In the genomic region with DNA sequence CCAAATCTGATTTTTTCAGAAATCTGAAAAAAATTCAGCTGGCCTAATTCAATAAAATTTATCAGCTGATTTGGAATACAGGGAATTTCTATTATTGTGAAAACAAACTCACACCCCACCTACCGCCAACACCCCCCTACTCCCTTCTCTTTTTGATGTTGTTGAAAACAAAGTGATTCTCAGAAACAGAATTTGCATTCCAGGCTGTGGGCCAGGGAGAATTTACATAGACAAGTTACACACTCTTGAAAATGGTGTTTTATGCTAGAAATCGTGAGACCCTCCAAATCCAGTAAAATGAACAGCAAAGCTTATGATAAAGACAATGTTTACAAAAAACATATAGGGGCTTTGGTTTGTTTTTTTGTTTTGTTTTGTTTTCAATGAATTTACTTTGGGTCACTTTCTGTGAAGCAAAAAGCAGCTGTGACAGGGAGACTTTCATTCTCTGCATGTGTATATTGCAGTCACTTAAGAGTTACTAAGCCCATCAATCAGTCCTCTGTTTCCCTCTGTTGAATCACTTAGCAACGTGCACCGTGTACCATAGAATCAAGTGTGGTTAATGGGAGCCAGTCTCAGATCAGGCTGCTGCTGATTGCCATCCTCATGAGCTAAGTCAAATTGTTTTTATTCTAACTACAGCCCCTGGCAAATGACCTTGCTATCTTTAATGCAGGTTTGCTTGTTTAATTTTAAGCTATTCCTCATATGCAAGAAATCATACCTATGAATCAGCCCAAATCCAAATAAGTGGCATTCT, we compare ENCODE assay signal across 12 cellular contexts.
DNase-seq lines count a peak whose midpoint lies in the region; ATAC-seq and TF ChIP-seq lines count a peak whose summit lies in the region.
"Had no signal": no experiment of that assay in that cellular context is flagged by ENCODE, and none has a peak within 500 bp of the region (broad histone marks: within the 10 kb centered on the region; RNA-seq: fewer than 3 reads in every experiment).

No MANE protein-coding gene starts in this region.

- peak overlapping the region; percentile 3; the same call in 1 of the 2 replicates for H3K9ac ChIP-seq in PC-3 (ENCODE audit: low read length)
- H3K9ac ChIP-seq: KMS-11 had no signal

- H3K27ac ChIP-seq in left ventricle myocardium inferior (replicated peaks) (no peak overlapping the region), PC-3 (ENCODE audit: low read length) (peak overlapping the region; percentile 72), foreskin keratinocyte (no peak overlapping the region), temporal lobe (ENCODE audit: low read depth, low read length) (peak overlapping the region; percentile 91), testis (no peak overlapping the region)
- H3K27ac ChIP-seq: KMS-11 had no signal

- H4K20me1 ChIP-seq in PC-3 (ENCODE audit: low read length) = no peaks in the 10 kb centered on the region; the same call in 1 of the 2 replicates

- BruUV-seq in PC-3 (replicated peaks; lab: Mats Ljungman, UMichigan) = no TSS peak

- no peaks in the 10 kb centered on the region for H3K4me1 ChIP-seq in left ventricle myocardium inferior
- H3K4me1 ChIP-seq in PC-3 (ENCODE audit: insufficient read depth, low read length) = peaks cover 62% of the 10 kb centered on the region
- H3K4me1 ChIP-seq in foreskin keratinocyte = no peaks in the 10 kb centered on the region
- no peaks in the 10 kb centered on the region for H3K4me1 ChIP-seq in testis

- DNase-seq in Right ventricle myocardium superior = no peak
- DNase-seq in left ventricle myocardium inferior = no peak
- peak; percentile 85 for DNase-seq in PC-3
- peak in 1 of 2 donors; percentile 22 for DNase-seq in foreskin keratinocyte
- DNase-seq in testis = no peak
- DNase-seq in activated effector memory CD4-positive, alpha-beta T cell treated with Interleukin-2 at 50 U/mL for 16 hours = no peak
- DNase-seq: activated CD4-positive, alpha-beta memory T cell treated with anti-CD3 and anti-CD28 coated beads, Interleukin-2, amount 10 ng/mL, durations not matched to agents 7 days and 5 days; cortex of kidney had no signal

- peak; percentile 57 for ATAC-seq in Right ventricle myocardium superior (ENCODE audit: poor library complexity)
- ATAC-seq in PC-3 = peak; percentile 59
- peak; percentile 5 for ATAC-seq in foreskin keratinocyte
- no peak for ATAC-seq in HG03097 (IDR thresholded peaks at IDR 0.05; ENCODE audit: low FRiP score, unreplicated experiment)

- peaks cover 71% of the 10 kb centered on the region for H3K79me2 ChIP-seq in PC-3 (ENCODE audit: low read length)

- CTCF ChIA-PET in PC-3 (lab: Charles Lee) = interaction anchor here (0.6 to 1.0 kb wide), 2 partner anchors 9 to 142 kb away, joined by 6 to 7 read pairs; no protein-coding TSS in a partner anchor

- intact Hi-C loops in Right ventricle myocardium superior (cut with DNase I) (no loop called here), left ventricle myocardium inferior (cut with micrococcal nuclease) (no loop called here), PC-3 (cut with micrococcal nuclease) (loop anchor here (5.0 to 10.0 kb wide), 2 partner anchors 338 to 1591 kb away; partner anchors contain the start of gene CBLB), testis (cut with DNase I; ENCODE audit: low total_unique reads) (no loop called here)

- peak overlapping the region; percentile 50 for H3K4me2 ChIP-seq in PC-3 (ENCODE audit: low read length)
- H3K4me2 ChIP-seq: KMS-11 had no signal

- no peak overlapping the region for H3K4me3 ChIP-seq in left ventricle myocardium inferior
- H3K4me3 ChIP-seq in PC-3 (ENCODE audit: low read length) = no peak overlapping the region
- H3K4me3 ChIP-seq in testis = no peak overlapping the region
- H3K4me3 ChIP-seq: lung had no signal

- 70 to 71% methylated on average over 4 of the region's 4 CpGs for WGBS in testis, 2 donors

- H3K9me2 ChIP-seq in PC-3 (replicated peaks; ENCODE audit: low read length) = no peaks in the 10 kb centered on the region

- no peak overlapping the region for H2AFZ ChIP-seq in PC-3 (ENCODE audit: low read length)

- no peaks in the 10 kb centered on the region for H3K36me3 ChIP-seq in left ventricle myocardium inferior
- H3K36me3 ChIP-seq in PC-3 (ENCODE audit: low read depth, low read length) = peaks cover 22% of the 10 kb centered on the region
- no peaks in the 10 kb centered on the region for H3K36me3 ChIP-seq in testis (ENCODE audit: low read depth, missing control alignments)

- H3K27me3 ChIP-seq in left ventricle myocardium inferior (ENCODE audit: low read depth) (no peaks in the 10 kb centered on the region), PC-3 (ENCODE audit: low read length) (no peaks in the 10 kb centered on the region), foreskin keratinocyte (no peaks in the 10 kb centered on the region), testis (no peaks in the 10 kb centered on the region)

- no peaks in the 10 kb centered on the region for H3F3A ChIP-seq in PC-3 (ENCODE audit: low read length, unreplicated experiment)

- TF ChIP-seq POLR2A in testis (IDR thresholded peaks at IDR 0.05) = no peak

- TF ChIP-seq CTCF in left ventricle myocardium inferior (IDR thresholded peaks at IDR 0.05; ENCODE audit: borderline replicate concordance) (no peak), PC-3 (conservative IDR thresholded peaks at IDR 0.05; ENCODE audit: low read depth, low read length) (no peak), foreskin keratinocyte (conservative IDR thresholded peaks at IDR 0.05) (no peak), testis (IDR thresholded peaks at IDR 0.05) (no peak)

- H3K9me3 ChIP-seq in left ventricle myocardium inferior (replicated peaks) = no peaks in the 10 kb centered on the region
- no peaks in the 10 kb centered on the region for H3K9me3 ChIP-seq in PC-3 (ENCODE audit: low read length)
- H3K9me3 ChIP-seq in testis = no peaks in the 10 kb centered on the region

- POLR2A ChIA-PET in PC-3 (lab: Charles Lee; ENCODE audit: unreplicated experiment) = interaction anchor here (0.6 to 1.1 kb wide), 5 partner anchors 152 to 1029 kb away, joined by 4 to 7 read pairs (median 4); no protein-coding TSS in a partner anchor

Comparison
In these comparisons a context has a peak if more than half of its experiments do, and no peak if none do; other contexts are left out.
1. H3K27ac ChIP-seq: peak in PC-3 (single experiment) and temporal lobe (single experiment); none in left ventricle myocardium inferior (single experiment), foreskin keratinocyte (single experiment) and testis (0 of 2).